Comparison of ENCODE assay signal across 1 cellular context in genomic region chr11:13667795-13668101, GRCh38.
TF ChIP-seq lines count a peak whose summit lies in the region.

No MANE protein-coding gene starts in this region.

TF ChIP-seq in WTC11, 78 proteins besides CTCF, POLR2A, EP300 and RAD21 (continued from another document):
- TF ChIP-seq ZNF512 (CRISPR knock-in tag; IDR thresholded peaks at IDR 0.05; ENCODE audit: borderline replicate concordance), result no peak
- TF ChIP-seq GRHL2 (CRISPR knock-in tag; IDR thresholded peaks at IDR 0.05; ENCODE audit: insufficient replicate concordance, severe bottlenecking), result no peak
- TF ChIP-seq SOX15 (CRISPR knock-in tag; IDR thresholded peaks at IDR 0.05), result no peak
TF ChIP-seq in WTC11: peak in this region for 0.
